20 cellular contexts compared by ENCODE assay signal in genomic region chr10:92755725-92756124, GRCh38.
DNase-seq lines count a peak whose midpoint lies in the region; ATAC-seq and TF ChIP-seq lines count a peak whose summit lies in the region.
"Had no signal": no experiment of that assay in that cellular context is flagged by ENCODE, and none has a peak within 500 bp of the region (broad histone marks: within the 10 kb centered on the region; RNA-seq: fewer than 3 reads in every experiment).

No MANE protein-coding gene starts in this region.

- H3K4me1 Mint-ChIP-seq in naive B cell, result peaks cover 61 to 78% (median 63%) of the 10 kb centered on the region in 3 donors
- H3K4me1 Mint-ChIP-seq: activated T-helper 17 cell treated with anti-CD3 and anti-CD28 coated beads, Interleukin-2, amount 50 U/mL, for 72 hours had no signal

- peak overlapping the region in 6 of 10 experiments; percentile 41 to 48 (median 42); a peak in 9 of 20 replicates for H3K4me3 ChIP-seq in BLaER1 treated with 17β-estradiol and CSF1 and Interleukin-3, amounts not matched to agents 10 nM and 100 nM
- H3K4me3 ChIP-seq in Karpas-422 (ENCODE audit: low read length) (peak overlapping the region; percentile 28), choroid plexus epithelial cell (ENCODE audit: low read depth, low read length) (no peak overlapping the region), coronary artery (no peak overlapping the region)
- H3K4me3 ChIP-seq: suprapubic skin had no signal

- peak overlapping the region; percentile 75 to 98 (median 96) for H3K27ac Mint-ChIP-seq in naive B cell
- H3K27ac Mint-ChIP-seq: activated T-helper 17 cell treated with anti-CD3 and anti-CD28 coated beads, Interleukin-2, amount 50 U/mL, for 72 hours had no signal

- peak overlapping the region; percentile 81 to 94 (median 86) for H3K4me2 ChIP-seq in BLaER1 treated with 17β-estradiol and CSF1 and Interleukin-3, amounts not matched to agents 10 nM and 100 nM
- H3K4me2 ChIP-seq in Karpas-422 (ENCODE audit: low read depth, low read length, poor library complexity, severe bottlenecking), result peak overlapping the region; percentile 82

- H3K79me2 ChIP-seq in Karpas-422 (ENCODE audit: low read length), result no peaks in the 10 kb centered on the region

- H3K9me3 Mint-ChIP-seq in naive B cell, result peaks cover 0 to 3% (median 0%) of the 10 kb centered on the region in 7 donors
- H3K9me3 Mint-ChIP-seq: activated T-helper 17 cell treated with anti-CD3 and anti-CD28 coated beads, Interleukin-2, amount 50 U/mL, for 72 hours; nephron progenitor cell had no signal

- peak overlapping the region; percentile 70 to 92 (median 87); a peak in 21 of 22 replicates for H3K27ac ChIP-seq in BLaER1 treated with 17β-estradiol and CSF1 and Interleukin-3, amounts not matched to agents 10 nM and 100 nM
- peak overlapping the region; percentile 100 for H3K27ac ChIP-seq in Karpas-422 (ENCODE audit: low read length)
- H3K27ac ChIP-seq in coronary artery, result peak overlapping the region in 1 of 2 donors; percentile 22
- H3K27ac ChIP-seq: RWPE1, suprapubic skin, WERI-Rb-1 had no signal

- no peaks in the 10 kb centered on the region for H3K9me2 ChIP-seq in Karpas-422 (replicated peaks; ENCODE audit: insufficient read depth, low read length)

- H3K9ac ChIP-seq in BLaER1 treated with 17β-estradiol and CSF1 and Interleukin-3, amounts not matched to agents 10 nM and 100 nM, result peak overlapping the region; percentile 51 to 80 (median 75); a peak in 21 of 22 replicates
- H3K9ac ChIP-seq in Karpas-422 (ENCODE audit: low read length), result peak overlapping the region; percentile 58

- H3K4me3 Mint-ChIP-seq in naive B cell, result peak overlapping the region in 7 of 8 donors; percentile 57 to 87 (median 78)
- H3K4me3 Mint-ChIP-seq: activated T-helper 17 cell treated with anti-CD3 and anti-CD28 coated beads, Interleukin-2, amount 50 U/mL, for 72 hours; nephron progenitor cell had no signal

- H3K9me3 ChIP-seq in BLaER1 treated with 17β-estradiol and CSF1 and Interleukin-3, amounts not matched to agents 10 nM and 100 nM (replicated peaks in 1 of 11), result peaks cover 0 to 9% (median 0%) of the 10 kb centered on the region in 11 experiments; a peak in 5 of 22 replicates
- no peaks in the 10 kb centered on the region for H3K9me3 ChIP-seq in Karpas-422 (ENCODE audit: low read length)
- H3K9me3 ChIP-seq: suprapubic skin had no signal

- no peaks in the 10 kb centered on the region for H4K20me1 ChIP-seq in BLaER1 treated with 17β-estradiol and CSF1 and Interleukin-3, amounts not matched to agents 10 nM and 100 nM
- no peaks in the 10 kb centered on the region for H4K20me1 ChIP-seq in Karpas-422 (ENCODE audit: insufficient read depth, low read depth, low read length)

- no peaks in the 10 kb centered on the region for H3K27me3 Mint-ChIP-seq in naive B cell
- H3K27me3 Mint-ChIP-seq: activated T-helper 17 cell treated with anti-CD3 and anti-CD28 coated beads, Interleukin-2, amount 50 U/mL, for 72 hours had no signal

- H2AFZ ChIP-seq in Karpas-422 (ENCODE audit: low read length), result no peak overlapping the region

- peaks cover 40 to 91% (median 76%) of the 10 kb centered on the region in 10 experiments for H3K4me1 ChIP-seq in BLaER1 treated with 17β-estradiol and CSF1 and Interleukin-3, amounts not matched to agents 10 nM and 100 nM
- peaks cover 56% of the 10 kb centered on the region for H3K4me1 ChIP-seq in Karpas-422 (ENCODE audit: low read length)
- H3K4me1 ChIP-seq: suprapubic skin had no signal

- DNase-seq in Karpas-422 (peak; percentile 41), choroid plexus epithelial cell (ENCODE audit: low read depth) (peak; percentile 46), naive B cell (no peak), occipital lobe (lab: John Stamatoyannopoulos, UW) (no peak), HK-2 (ENCODE audit: unreplicated experiment) (no peak), HT-29 (ENCODE audit: low spot score) (no peak), coronary artery (ENCODE audit: low spot score) (no peak)
- DNase-seq: caudate nucleus, H7, mesenchymal stem cell, NCI-H1048, NCI-H2107, NCI-H748 treated with DMSO at 0.1 percent for 48 hours, nephron progenitor cell, retina, WERI-Rb-1 had no signal

- TF ChIP-seq CTCF in choroid plexus epithelial cell (conservative IDR thresholded peaks at IDR 0.05; ENCODE audit: low read depth, low read length), result no peak
- no peak for TF ChIP-seq CTCF in coronary artery (IDR thresholded peaks at IDR 0.05)

- peaks cover 0 to 8% of the 10 kb centered on the region in 2 donors for H3K36me3 Mint-ChIP-seq in naive B cell

- no peaks in the 10 kb centered on the region for H3K27me3 ChIP-seq in BLaER1 treated with 17β-estradiol and CSF1 and Interleukin-3, amounts not matched to agents 10 nM and 100 nM
- no peaks in the 10 kb centered on the region for H3K27me3 ChIP-seq in Karpas-422 (ENCODE audit: low read length)
- H3K27me3 ChIP-seq: suprapubic skin had no signal

- no peaks in the 10 kb centered on the region for H3K36me3 ChIP-seq in BLaER1 treated with 17β-estradiol and CSF1 and Interleukin-3, amounts not matched to agents 10 nM and 100 nM
- no peaks in the 10 kb centered on the region for H3K36me3 ChIP-seq in Karpas-422 (ENCODE audit: insufficient read depth, low read length)
- H3K36me3 ChIP-seq: suprapubic skin, WERI-Rb-1 had no signal

- ATAC-seq in naive B cell (ENCODE audit: low read depth in 2 of 2), result no peak
- ATAC-seq: activated T-helper 17 cell treated with anti-CD3 and anti-CD28 coated beads, Interleukin-2, amount 50 U/mL, for 72 hours had no signal

Comparison
In these comparisons a context has a peak if more than half of its experiments do, and no peak if none do; other contexts are left out.
1. H3K4me3 ChIP-seq: peak in BLaER1 treated with 17β-estradiol and CSF1 and Interleukin-3, amounts not matched to agents 10 nM and 100 nM (6 of 10) and Karpas-422 (single experiment); none in choroid plexus epithelial cell (single experiment) and coronary artery (single experiment).
2. DNase-seq: peak in Karpas-422 (single experiment) and choroid plexus epithelial cell (single experiment); none in naive B cell (single experiment), occipital lobe (single experiment), HK-2 (single experiment), HT-29 (single experiment) and coronary artery (single experiment).